Comparison of ENCODE assay signal across 2 cellular contexts in the genomic region with DNA sequence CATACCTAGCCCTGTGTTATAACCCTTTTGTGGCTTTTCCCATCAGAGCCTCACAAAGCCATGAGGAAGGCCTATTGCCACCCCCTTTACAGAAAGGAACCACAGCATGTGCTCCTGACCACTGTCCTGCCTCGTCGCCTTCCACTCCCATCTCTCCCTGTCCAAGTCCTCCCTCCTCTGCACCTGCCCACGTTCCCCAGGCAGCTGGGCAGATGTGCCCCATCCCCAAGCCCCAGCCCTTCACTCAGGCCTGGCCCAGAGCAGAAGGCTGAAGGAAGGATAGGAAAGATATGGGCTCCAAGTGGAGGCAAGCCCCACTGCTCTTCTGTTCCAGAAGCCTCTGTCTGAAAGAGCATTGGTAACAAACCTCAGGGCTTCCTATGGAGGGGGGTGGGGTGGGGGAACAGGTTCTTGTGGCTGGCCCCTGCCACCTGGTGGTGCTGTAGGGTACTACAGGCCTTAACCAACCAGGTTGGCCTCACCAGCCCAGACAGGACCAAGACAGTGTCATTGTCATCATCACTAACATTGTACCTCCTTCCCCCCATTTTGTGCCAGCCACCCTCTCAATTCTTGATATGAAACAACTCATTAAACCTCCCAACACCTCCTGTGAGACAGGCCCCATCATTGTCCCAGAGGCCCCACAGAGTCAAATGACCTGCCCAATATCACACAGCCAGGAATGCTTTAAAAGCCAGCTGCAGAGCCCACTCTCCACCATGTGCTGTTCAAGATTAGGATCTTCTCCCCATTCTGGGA.
TF ChIP-seq lines count a peak whose summit lies in the region.

No MANE protein-coding gene starts in this region.

TF ChIP-seq in IMR-90, 13 proteins besides CTCF, POLR2A, EP300 and RAD21:
- TF ChIP-seq MAZ (IDR thresholded peaks at IDR 0.05; ENCODE audit: borderline replicate concordance, low read depth, low read length) (peak; percentile 63; the same call in 1 of the 2 replicates), SMC3 (IDR thresholded peaks at IDR 0.05; ENCODE audit: low read depth, low read length) (peak; percentile 99), NFE2L2 (IDR thresholded peaks at IDR 0.05; ENCODE audit: low read depth, low read length) (no peak), CEBPB (IDR thresholded peaks at IDR 0.05; ENCODE audit: low read depth, low read length) (no peak)

TF ChIP-seq in SK-N-SH treated with all-trans-retinoic acid at 6 μM for 48 hours, 23 proteins besides CTCF, POLR2A, EP300 and RAD21:
- TF ChIP-seq SNAI2 (CRISPR knock-in tag; IDR thresholded peaks at IDR 0.05): no peak
- TF ChIP-seq ZFP3 (CRISPR knock-in tag; IDR thresholded peaks at IDR 0.05): no peak
- no peak for TF ChIP-seq ZNF565 (CRISPR knock-in tag; conservative IDR thresholded peaks at IDR 0.05; ENCODE audit: low read depth)
- TF ChIP-seq ZNF8 (CRISPR knock-in tag; IDR thresholded peaks at IDR 0.05): no peak
- TF ChIP-seq TCF4 (CRISPR knock-in tag; IDR thresholded peaks at IDR 0.05; ENCODE audit: borderline replicate concordance): no peak
- no peak for TF ChIP-seq PPARA (CRISPR knock-in tag; IDR thresholded peaks at IDR 0.05; ENCODE audit: borderline replicate concordance)
